6 cellular contexts compared by ENCODE assay signal in genomic region chr19:49117677-49118564, GRCh38. TPM values are rescaled to one million over a fixed set of nuclear protein-coding genes. Genes with fewer than 3 reads are reported as not detected.
DNase-seq lines count a peak whose midpoint lies in the region; ATAC-seq and TF ChIP-seq lines count a peak whose summit lies in the region.

No MANE protein-coding gene starts in this region.

- H3K36me3 ChIP-seq in IMR-90 (ENCODE audit: control insufficient read depth, insufficient read depth, low read length) (no peaks in the 10 kb centered on the region), parathyroid adenoma (ENCODE audit: control insufficient read depth, insufficient read depth, low read length) (no peaks in the 10 kb centered on the region)

- H3K4me2 ChIP-seq in IMR-90 (ENCODE audit: low read depth, low read length) = peak overlapping the region; percentile 82
- peak overlapping the region; percentile 100 for H3K4me2 ChIP-seq in parathyroid adenoma (ENCODE audit: low read length)

- peaks cover 8% of the 10 kb centered on the region for H3K4me1 ChIP-seq in IMR-90 (ENCODE audit: control insufficient read depth, insufficient read depth, low read length)
- H3K4me1 ChIP-seq in parathyroid adenoma = peaks cover 21% of the 10 kb centered on the region

- no peak overlapping the region for H3K56ac ChIP-seq in IMR-90 (ENCODE audit: extremely low read depth, insufficient read depth, low read length)

- H2BK20ac ChIP-seq in IMR-90 (ENCODE audit: low read depth, low read length) = no peak overlapping the region

- DNase-seq in IMR-90 = no peak
- no peak for DNase-seq in coronary artery (ENCODE audit: low spot score)
- no peak for DNase-seq in SKM-1 (lab: John Stamatoyannopoulos, UW; ENCODE audit: unreplicated experiment)
- no peak for DNase-seq in NCI-H774 (lab: John Stamatoyannopoulos, UW)

- H3K9ac ChIP-seq in IMR-90 (ENCODE audit: low read depth, low read length) = peak overlapping the region; percentile 52
- no peak overlapping the region for H3K9ac ChIP-seq in parathyroid adenoma

- peak overlapping the region; percentile 10; the same call in 1 of the 2 replicates for H4K5ac ChIP-seq in IMR-90 (ENCODE audit: low read depth, low read length)

- peaks cover 19% of the 10 kb centered on the region for H3K9me1 ChIP-seq in IMR-90 (ENCODE audit: insufficient read depth, low read length)

- H2AFZ ChIP-seq in IMR-90 (replicated peaks; ENCODE audit: low read length, poor library complexity) = peak overlapping the region; percentile 97
- H2AFZ ChIP-seq in parathyroid adenoma = peak overlapping the region; percentile 95

- no peak overlapping the region for H2BK120ac ChIP-seq in IMR-90 (ENCODE audit: low read depth, low read length)

- H3K23ac ChIP-seq in IMR-90 (ENCODE audit: low read depth, low read length) = peak overlapping the region; percentile 46; the same call in 1 of the 2 replicates

- TF ChIP-seq CTCF in IMR-90 (conservative IDR thresholded peaks at IDR 0.05; ENCODE audit: low read depth, low read length) (no peak), coronary artery (IDR thresholded peaks at IDR 0.05) (no peak), parathyroid adenoma (IDR thresholded peaks at IDR 0.05) (no peak)

- ATAC-seq in IMR-90 (ENCODE audit: low read depth) (no peak), esophagus mucosa (no peak)

- intact Hi-C loops in IMR-90 (cut with micrococcal nuclease) = no loop called here

- CTCF ChIA-PET in IMR-90 (lab: Yijun Ruan, JAX) = interaction anchor here (1.4 kb wide), 1 partner anchor 20 kb away, joined by 4 read pairs; no protein-coding TSS in a partner anchor

- no peak overlapping the region for H3K18ac ChIP-seq in IMR-90 (ENCODE audit: low read depth, low read length)

- peak overlapping the region; percentile 52 for H2AK5ac ChIP-seq in IMR-90 (ENCODE audit: low read depth, low read length)

- H4K91ac ChIP-seq in IMR-90 (ENCODE audit: insufficient read depth, low read depth, low read length) = peak overlapping the region; percentile 66; the same call in 1 of the 2 replicates

- peak overlapping the region; percentile 91 for H2AK9ac ChIP-seq in IMR-90 (replicated peaks; ENCODE audit: low read depth, low read length, poor library complexity)

- H4K20me1 ChIP-seq in IMR-90 (ENCODE audit: insufficient read depth, low read length) = peaks cover 3% of the 10 kb centered on the region

- no peak overlapping the region for H2BK15ac ChIP-seq in IMR-90 (ENCODE audit: low read depth, low read length)

- TF ChIP-seq POLR2A in IMR-90 (IDR thresholded peaks at IDR 0.05; ENCODE audit: low read depth, low read length) = no peak

- dilution Hi-C loops in IMR-90 (cut with HindIII; ENCODE audit: low sequenced_read_pairs, unreplicated experiment) = no loop called here

- peaks cover 4 to 39% of the 10 kb centered on the region in 2 experiments; a peak in 3 of 4 replicates for H3K79me1 ChIP-seq in IMR-90 (ENCODE audit: low read depth in 1 of 2, low read length in 2 of 2)

- peak overlapping the region; percentile 57 to 91; a peak in 3 of 4 replicates for H4K8ac ChIP-seq in IMR-90 (ENCODE audit: low read depth in 2 of 2, low read length in 2 of 2)

- H3K27me3 ChIP-seq in IMR-90 (ENCODE audit: control insufficient read depth, insufficient read depth, low read length) = peaks cover 8% of the 10 kb centered on the region
- no peaks in the 10 kb centered on the region for H3K27me3 ChIP-seq in parathyroid adenoma (ENCODE audit: control insufficient read depth, insufficient read depth, low read length)

- H3K9me3 ChIP-seq in IMR-90 (ENCODE audit: control insufficient read depth, insufficient read depth, low read length) (no peaks in the 10 kb centered on the region), parathyroid adenoma (ENCODE audit: control insufficient read depth, low read length) (no peaks in the 10 kb centered on the region)

- H3K4me3 ChIP-seq in IMR-90 (ENCODE audit: insufficient read depth, low read depth, low read length) (peak overlapping the region; percentile 59), coronary artery (peak overlapping the region; percentile 95), parathyroid adenoma (ENCODE audit: low read depth, low read length) (peak overlapping the region; percentile 91)

- peak overlapping the region; percentile 29 for H3K14ac ChIP-seq in IMR-90 (replicated peaks; ENCODE audit: low read depth, low read length)

- no peaks in the 10 kb centered on the region for H3K79me2 ChIP-seq in parathyroid adenoma

- 94% methylated on average over 16 of the region's 26 CpGs; no CpG with 5 or more reads in 1 of the 2 experiments for WGBS in IMR-90 (ENCODE audit: extremely low coverage in 2 of 2, insufficient read length in 1 of 2), 2 experiments

- H2BK5ac ChIP-seq in IMR-90 (ENCODE audit: low read depth, low read length, poor library complexity, severe bottlenecking) = peak overlapping the region; percentile 43

- peak overlapping the region; percentile 81 for H3K27ac ChIP-seq in IMR-90 (ENCODE audit: insufficient read depth, low read length)
- peak overlapping the region; percentile 80 to 100 for H3K27ac ChIP-seq in coronary artery
- peak overlapping the region; percentile 96 for H3K27ac ChIP-seq in parathyroid adenoma

- POLR2A ChIA-PET in IMR-90 (lab: Charles Lee; ENCODE audit: unreplicated experiment) = interaction anchor here (0.5 kb wide), 1 partner anchor 23 kb away, joined by 8 read pairs; no protein-coding TSS in a partner anchor

- no TSS peak for BruUV-seq in IMR-90 (replicated peaks; lab: Mats Ljungman, UMichigan)

- peak overlapping the region; percentile 55 for H3K4ac ChIP-seq in IMR-90 (ENCODE audit: low read depth, low read length)

- in situ Hi-C loops in IMR-90 (cut with MboI; ENCODE audit: low sequenced_read_pairs) = no loop called here

- TF ChIP-seq RAD21 in IMR-90 (IDR thresholded peaks at IDR 0.05; ENCODE audit: low read length) = no peak

TF ChIP-seq in IMR-90, 13 proteins besides CTCF, POLR2A, EP300 and RAD21:
- TF ChIP-seq NFE2L2 (IDR thresholded peaks at IDR 0.05; ENCODE audit: low read depth, low read length) (no peak), BHLHE40 (IDR thresholded peaks at IDR 0.05; ENCODE audit: low read depth, low read length) (peak; percentile 27; the same call in 1 of the 2 replicates), CEBPB (IDR thresholded peaks at IDR 0.05; ENCODE audit: low read depth, low read length) (no peak), SMC3 (IDR thresholded peaks at IDR 0.05; ENCODE audit: low read depth, low read length) (no peak)

RNA-seq across cellular contexts. Expression of gene C19orf73, which starts 1.0 kb away (rescaled TPM):
- 0.28 TPM in 1 of 2 replicates, not detected in the other for total RNA-seq in IMR-90 (2012; rRNA removed)
- polyA plus RNA-seq in IMR-90 (2012; rRNA removed) = 1.2 and 2.0 TPM in 2 replicates
- 2.3 TPM in 2 replicates for polyA plus RNA-seq in IMR-90 (2012; cell fraction: cytosol; rRNA removed)
- 0.85 and 0.98 TPM in 2 replicates for polyA plus RNA-seq in IMR-90 (2012; cell fraction: nucleus; rRNA removed; ENCODE audit: low replicate concordance)
- total RNA-seq in esophagus mucosa = 1.3 TPM

RNA-seq across cellular contexts. Expression of gene PPFIA3, which starts 1.4 kb away (rescaled TPM):
- total RNA-seq in IMR-90 (2012; rRNA removed) (0.83 and 0.90 TPM in 2 replicates), esophagus mucosa (9.2 TPM)
- 1.9 and 2.4 TPM in 2 replicates for polyA plus RNA-seq in IMR-90 (2012; rRNA removed)
- polyA plus RNA-seq in IMR-90 (2012; cell fraction: cytosol; rRNA removed) = 1.5 and 2.9 TPM in 2 replicates
- 5.7 and 7.5 TPM in 2 replicates for polyA plus RNA-seq in IMR-90 (2012; cell fraction: nucleus; rRNA removed; ENCODE audit: low replicate concordance)

RNA-seq across cellular contexts. Expression of gene LIN7B, which starts 3.8 kb away (rescaled TPM):
- 2.8 and 3.8 TPM in 2 replicates for total RNA-seq in IMR-90 (2012; rRNA removed)
- polyA plus RNA-seq in IMR-90 (2012; rRNA removed) = 8.0 and 9.9 TPM in 2 replicates
- 13.4 and 19.1 TPM in 2 replicates for polyA plus RNA-seq in IMR-90 (2012; cell fraction: cytosol; rRNA removed)
- polyA plus RNA-seq in IMR-90 (2012; cell fraction: nucleus; rRNA removed; ENCODE audit: low replicate concordance) = 14.2 and 30.4 TPM in 2 replicates
- total RNA-seq in esophagus mucosa = 11.7 TPM

RNA-seq across cellular contexts. Expression of gene SNRNP70, which starts 32.7 kb away (rescaled TPM):
- 72.8 and 81.4 TPM in 2 replicates for total RNA-seq in IMR-90 (2012; rRNA removed)
- polyA plus RNA-seq in IMR-90 (2012; rRNA removed) = 200 and 344 TPM in 2 replicates
- polyA plus RNA-seq in IMR-90 (2012; cell fraction: cytosol; rRNA removed) = 133 and 172 TPM in 2 replicates
- polyA plus RNA-seq in IMR-90 (2012; cell fraction: nucleus; rRNA removed; ENCODE audit: low replicate concordance) = 1,852 and 3,219 TPM in 2 replicates
- total RNA-seq in esophagus mucosa = 82.3 TPM

RNA-seq across cellular contexts. Expression of gene HRC, which starts 37.3 kb away (rescaled TPM):
- not detected in 2 replicates for total RNA-seq in IMR-90 (2012; rRNA removed)
- polyA plus RNA-seq in IMR-90 (2012; rRNA removed) = 0.03 TPM in 1 of 2 replicates, not detected in the other
- 0.02 TPM in 1 of 2 replicates, not detected in the other for polyA plus RNA-seq in IMR-90 (2012; cell fraction: cytosol; rRNA removed)
- polyA plus RNA-seq in IMR-90 (2012; cell fraction: nucleus; rRNA removed; ENCODE audit: low replicate concordance) = 0.08 and 0.13 TPM in 2 replicates
- total RNA-seq in esophagus mucosa = 0.24 TPM
